Comparison of ENCODE assay signal across 1 cellular context in genomic region chr17:29008591-29008990, GRCh38.
A peak's percentile ranks its signal among the peaks of the same experiment; 100 is the strongest.
TF ChIP-seq lines count a peak whose summit lies in the region.

No MANE protein-coding gene starts in this region.

TF ChIP-seq in HepG2, 621 proteins besides CTCF, POLR2A, EP300 and RAD21 (continued from another document):
- no peak for TF ChIP-seq ZHX2 (IDR thresholded peaks at IDR 0.05; ENCODE audit: low read depth)
- TF ChIP-seq ZHX2 (CRISPR knock-in tag; IDR thresholded peaks at IDR 0.05; ENCODE audit: borderline replicate concordance): no peak
- no peak for TF ChIP-seq ZBTB10 (CRISPR knock-in tag; IDR thresholded peaks at IDR 0.05; ENCODE audit: borderline replicate concordance)
- no peak for TF ChIP-seq TP53 (CRISPR knock-in tag; conservative IDR thresholded peaks at IDR 0.05)
- no peak for TF ChIP-seq SRSF9 (IDR thresholded peaks at IDR 0.05; ENCODE audit: borderline replicate concordance, insufficient read depth, low read depth, low read length, poor library complexity, severe bottlenecking)
- no peak for TF ChIP-seq THYN1 (CRISPR knock-in tag; IDR thresholded peaks at IDR 0.05; ENCODE audit: borderline replicate concordance, low read depth)
- TF ChIP-seq ZMYM2 (CRISPR knock-in tag; IDR thresholded peaks at IDR 0.05): 0 out of 2 replicates have a peak, but pooled peaks have one; percentile 19
- no peak for TF ChIP-seq KLF12 (CRISPR knock-in tag; IDR thresholded peaks at IDR 0.05; ENCODE audit: borderline replicate concordance)
- TF ChIP-seq TGIF2 (CRISPR knock-in tag; IDR thresholded peaks at IDR 0.05): no peak
- TF ChIP-seq FOXA3 (CRISPR knock-in tag; IDR thresholded peaks at IDR 0.05): peak; percentile 17; the same call in 1 of the 2 replicates
- TF ChIP-seq ZNF749 (CRISPR knock-in tag; IDR thresholded peaks at IDR 0.05; ENCODE audit: borderline replicate concordance): no peak
- no peak for TF ChIP-seq ZNF431 (CRISPR knock-in tag; IDR thresholded peaks at IDR 0.05; ENCODE audit: borderline replicate concordance, low read depth)
- TF ChIP-seq ZMAT5 (CRISPR knock-in tag; IDR thresholded peaks at IDR 0.05; ENCODE audit: borderline replicate concordance, low read depth): no peak
- no peak for TF ChIP-seq ELF1 (CRISPR knock-in tag; IDR thresholded peaks at IDR 0.05)
- no peak for TF ChIP-seq ZNF510 (CRISPR knock-in tag; IDR thresholded peaks at IDR 0.05; ENCODE audit: low read depth)
- TF ChIP-seq ZKSCAN5 (CRISPR knock-in tag; IDR thresholded peaks at IDR 0.05): no peak
- TF ChIP-seq REST (IDR thresholded peaks at IDR 0.05; ENCODE audit: borderline replicate concordance in 1 of 2, low read depth in 1 of 2, low read length in 2 of 2): no peak
- TF ChIP-seq NPAS2 (CRISPR knock-in tag; IDR thresholded peaks at IDR 0.05; ENCODE audit: borderline replicate concordance): no peak
- no peak for TF ChIP-seq RFX1 (IDR thresholded peaks at IDR 0.05)
- no peak for TF ChIP-seq TCF12 (IDR thresholded peaks at IDR 0.05)
- no peak for TF ChIP-seq TCF12 (CRISPR knock-in tag; IDR thresholded peaks at IDR 0.05)
- no peak for TF ChIP-seq SOX13 (IDR thresholded peaks at IDR 0.05)
- peak in 1 of 2 experiments; percentile 37; a peak in 1 of 4 replicates for TF ChIP-seq SOX13 (CRISPR knock-in tag; conservative IDR thresholded peaks at IDR 0.05 in 1 of 2, IDR thresholded peaks at IDR 0.05 in 1 of 2)
- no peak for TF ChIP-seq ZFP41 (CRISPR knock-in tag; IDR thresholded peaks at IDR 0.05; ENCODE audit: borderline replicate concordance)
- no peak for TF ChIP-seq CERS6 (CRISPR knock-in tag; IDR thresholded peaks at IDR 0.05)
- TF ChIP-seq, protein P1, sequence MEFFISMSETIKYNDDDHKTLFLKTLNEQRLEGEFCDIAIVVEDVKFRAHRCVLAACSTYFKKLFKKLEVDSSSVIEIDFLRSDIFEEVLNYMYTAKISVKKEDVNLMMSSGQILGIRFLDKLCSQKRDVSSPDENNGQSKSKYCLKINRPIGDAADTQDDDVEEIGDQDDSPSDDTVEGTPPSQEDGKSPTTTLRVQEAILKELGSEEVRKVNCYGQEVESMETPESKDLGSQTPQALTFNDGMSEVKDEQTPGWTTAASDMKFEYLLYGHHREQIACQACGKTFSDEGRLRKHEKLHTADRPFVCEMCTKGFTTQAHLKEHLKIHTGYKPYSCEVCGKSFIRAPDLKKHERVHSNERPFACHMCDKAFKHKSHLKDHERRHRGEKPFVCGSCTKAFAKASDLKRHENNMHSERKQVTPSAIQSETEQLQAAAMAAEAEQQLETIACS (CRISPR knock-in tag; IDR thresholded peaks at IDR 0.05): no peak
- TF ChIP-seq ZNF143 (CRISPR knock-in tag; IDR thresholded peaks at IDR 0.05): no peak
- no peak for TF ChIP-seq ZFX (CRISPR knock-in tag; IDR thresholded peaks at IDR 0.05; ENCODE audit: low read depth)
- peak; percentile 51 for TF ChIP-seq SKI (IDR thresholded peaks at IDR 0.05; ENCODE audit: partially characterized antibody)
- TF ChIP-seq THAP7 (CRISPR knock-in tag; IDR thresholded peaks at IDR 0.05): no peak
- TF ChIP-seq SALL1 (CRISPR knock-in tag; IDR thresholded peaks at IDR 0.05): peak; percentile 11; the same call in 1 of the 2 replicates
- TF ChIP-seq, protein P2, sequence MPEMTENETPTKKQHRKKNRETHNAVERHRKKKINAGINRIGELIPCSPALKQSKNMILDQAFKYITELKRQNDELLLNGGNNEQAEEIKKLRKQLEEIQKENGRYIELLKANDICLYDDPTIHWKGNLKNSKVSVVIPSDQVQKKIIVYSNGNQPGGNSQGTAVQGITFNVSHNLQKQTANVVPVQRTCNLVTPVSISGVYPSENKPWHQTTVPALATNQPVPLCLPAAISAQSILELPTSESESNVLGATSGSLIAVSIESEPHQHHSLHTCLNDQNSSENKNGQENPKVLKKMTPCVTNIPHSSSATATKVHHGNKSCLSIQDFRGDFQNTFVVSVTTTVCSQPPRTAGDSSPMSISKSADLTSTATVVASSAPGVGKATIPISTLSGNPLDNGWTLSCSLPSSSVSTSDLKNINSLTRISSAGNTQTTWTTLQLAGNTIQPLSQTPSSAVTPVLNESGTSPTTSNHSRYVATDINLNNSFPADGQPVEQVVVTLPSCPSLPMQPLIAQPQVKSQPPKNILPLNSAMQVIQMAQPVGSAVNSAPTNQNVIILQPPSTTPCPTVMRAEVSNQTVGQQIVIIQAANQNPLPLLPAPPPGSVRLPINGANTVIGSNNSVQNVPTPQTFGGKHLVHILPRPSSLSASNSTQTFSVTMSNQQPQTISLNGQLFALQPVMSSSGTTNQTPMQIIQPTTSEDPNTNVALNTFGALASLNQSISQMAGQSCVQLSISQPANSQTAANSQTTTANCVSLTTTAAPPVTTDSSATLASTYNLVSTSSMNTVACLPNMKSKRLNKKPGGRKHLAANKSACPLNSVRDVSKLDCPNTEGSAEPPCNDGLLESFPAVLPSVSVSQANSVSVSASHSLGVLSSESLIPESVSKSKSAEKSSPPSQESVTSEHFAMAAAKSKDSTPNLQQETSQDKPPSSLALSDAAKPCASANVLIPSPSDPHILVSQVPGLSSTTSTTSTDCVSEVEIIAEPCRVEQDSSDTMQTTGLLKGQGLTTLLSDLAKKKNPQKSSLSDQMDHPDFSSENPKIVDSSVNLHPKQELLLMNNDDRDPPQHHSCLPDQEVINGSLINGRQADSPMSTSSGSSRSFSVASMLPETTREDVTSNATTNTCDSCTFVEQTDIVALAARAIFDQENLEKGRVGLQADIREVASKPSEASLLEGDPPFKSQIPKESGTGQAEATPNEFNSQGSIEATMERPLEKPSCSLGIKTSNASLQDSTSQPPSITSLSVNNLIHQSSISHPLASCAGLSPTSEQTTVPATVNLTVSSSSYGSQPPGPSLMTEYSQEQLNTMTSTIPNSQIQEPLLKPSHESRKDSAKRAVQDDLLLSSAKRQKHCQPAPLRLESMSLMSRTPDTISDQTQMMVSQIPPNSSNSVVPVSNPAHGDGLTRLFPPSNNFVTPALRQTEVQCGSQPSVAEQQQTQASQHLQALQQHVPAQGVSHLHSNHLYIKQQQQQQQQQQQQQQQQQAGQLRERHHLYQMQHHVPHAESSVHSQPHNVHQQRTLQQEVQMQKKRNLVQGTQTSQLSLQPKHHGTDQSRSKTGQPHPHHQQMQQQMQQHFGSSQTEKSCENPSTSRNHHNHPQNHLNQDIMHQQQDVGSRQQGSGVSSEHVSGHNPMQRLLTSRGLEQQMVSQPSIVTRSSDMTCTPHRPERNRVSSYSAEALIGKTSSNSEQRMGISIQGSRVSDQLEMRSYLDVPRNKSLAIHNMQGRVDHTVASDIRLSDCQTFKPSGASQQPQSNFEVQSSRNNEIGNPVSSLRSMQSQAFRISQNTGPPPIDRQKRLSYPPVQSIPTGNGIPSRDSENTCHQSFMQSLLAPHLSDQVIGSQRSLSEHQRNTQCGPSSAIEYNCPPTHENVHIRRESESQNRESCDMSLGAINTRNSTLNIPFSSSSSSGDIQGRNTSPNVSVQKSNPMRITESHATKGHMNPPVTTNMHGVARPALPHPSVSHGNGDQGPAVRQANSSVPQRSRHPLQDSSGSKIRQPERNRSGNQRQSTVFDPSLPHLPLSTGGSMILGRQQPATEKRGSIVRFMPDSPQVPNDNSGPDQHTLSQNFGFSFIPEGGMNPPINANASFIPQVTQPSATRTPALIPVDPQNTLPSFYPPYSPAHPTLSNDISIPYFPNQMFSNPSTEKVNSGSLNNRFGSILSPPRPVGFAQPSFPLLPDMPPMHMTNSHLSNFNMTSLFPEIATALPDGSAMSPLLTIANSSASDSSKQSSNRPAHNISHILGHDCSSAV (CRISPR knock-in tag; IDR thresholded peaks at IDR 0.05; ENCODE audit: borderline replicate concordance): no peak
- TF ChIP-seq CEBPG (CRISPR knock-in tag; IDR thresholded peaks at IDR 0.05): no peak
- 0 out of 2 replicates have a peak, but pooled peaks have one; percentile 21 for TF ChIP-seq BCL6 (CRISPR knock-in tag; IDR thresholded peaks at IDR 0.05)
- TF ChIP-seq SMARCC2 (IDR thresholded peaks at IDR 0.05): no peak
- TF ChIP-seq ZNF296 (CRISPR knock-in tag; conservative IDR thresholded peaks at IDR 0.05): no peak
